In the genomic region with DNA sequence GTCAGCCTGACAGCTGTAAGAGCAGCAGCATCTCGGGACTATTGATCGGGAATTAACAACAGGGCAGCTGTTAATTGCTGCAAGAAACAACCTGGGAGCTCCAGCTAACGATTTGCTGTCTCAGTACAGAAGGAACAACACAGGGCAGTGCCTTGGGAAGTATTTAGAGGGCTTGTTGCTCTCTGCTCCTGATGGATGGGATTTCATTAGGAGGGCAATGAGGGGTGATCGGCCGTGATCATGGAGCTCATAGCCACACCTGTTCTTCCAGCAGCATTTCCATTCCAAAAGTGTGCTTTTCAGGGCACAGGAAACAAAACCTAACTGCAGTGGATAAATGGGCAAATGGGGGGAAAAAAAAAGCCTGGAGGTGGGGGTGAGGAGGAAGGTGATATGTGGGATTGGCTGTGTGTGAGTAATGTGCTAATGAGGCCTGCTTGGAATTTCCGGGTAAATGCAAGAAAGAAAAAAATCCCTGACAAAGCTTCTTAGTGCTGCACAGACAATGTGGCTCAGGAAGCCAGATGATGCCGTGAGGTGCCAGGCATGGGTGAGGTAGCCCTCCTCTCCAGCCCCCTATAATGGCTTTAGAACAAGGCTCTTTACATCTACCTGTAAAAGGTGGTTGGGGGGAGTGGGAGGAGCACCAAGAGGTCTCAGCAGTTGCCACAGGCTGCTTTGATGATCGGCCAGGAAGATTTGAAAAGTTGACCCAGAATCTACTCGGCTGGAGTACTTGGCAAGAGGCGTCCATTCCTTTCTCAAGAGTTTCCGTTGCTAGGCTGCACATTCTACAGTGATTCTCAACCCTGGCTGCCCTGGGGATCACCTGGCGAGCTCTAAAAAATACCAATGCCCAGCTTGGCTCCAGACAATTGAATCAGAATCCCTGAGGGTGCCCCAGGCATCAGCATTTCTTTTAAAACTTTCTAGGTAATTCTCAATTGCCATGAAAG, we compare ENCODE assay signal across 8 cellular contexts.
A peak's percentile ranks its signal among the peaks of the same experiment; 100 is the strongest.
DNase-seq lines count a peak whose midpoint lies in the region; ATAC-seq, FAIRE-seq and TF ChIP-seq lines count a peak whose summit lies in the region.

No MANE protein-coding gene starts in this region.

- 76 to 80% methylated on average over 12 of the region's 12 CpGs for WGBS in sigmoid colon, 2 donors

- peaks cover 0 to 20% (median 16%) of the 10 kb centered on the region in 4 donors for H3K4me1 ChIP-seq in sigmoid colon

- H3K27me3 ChIP-seq in sigmoid colon (no peaks in the 10 kb centered on the region), brain microvascular endothelial cell (replicated peaks) (no peaks in the 10 kb centered on the region)

- peak; percentile 71 for DNase-seq in HCEC 1CT
- peak; percentile 70 for DNase-seq in astrocyte of the cerebellum (ENCODE audit: low read depth)
- peak; percentile 36 for DNase-seq in iPS DF 4.7 (ENCODE audit: extremely low read depth, low spot score)
- peak; percentile 74 for DNase-seq in sigmoid colon
- DNase-seq in brain microvascular endothelial cell: no peak
- DNase-seq in NCI-H345 (lab: John Stamatoyannopoulos, UW): no peak
- DNase-seq in RCC 7860 (ENCODE audit: low spot score): no peak

- intact Hi-C loops in sigmoid colon (cut with DNase I): no loop called here

- TF ChIP-seq EP300 in sigmoid colon (IDR thresholded peaks at IDR 0.05): no peak

- in situ Hi-C loops in astrocyte of the cerebellum (cut with HindIII; ENCODE audit: low sequenced_read_pairs): loop anchor here (5.0 kb wide), 1 partner anchor 67 kb away; no protein-coding TSS in a partner anchor
- in situ Hi-C loops in brain microvascular endothelial cell (cut with HindIII; ENCODE audit: low pct_ligation_motif_present, low sequenced_read_pairs): no loop called here

- H3K27ac ChIP-seq in sigmoid colon (peak overlapping the region in 3 of 4 donors; percentile 38 to 71 (median 67)), brain microvascular endothelial cell (no peak overlapping the region)

- FAIRE-seq in RCC 7860 (lab: Jason Lieb, UNC): no peak

- no peak for TF ChIP-seq POLR2A in sigmoid colon (IDR thresholded peaks at IDR 0.05)

- H3K9me3 ChIP-seq in sigmoid colon: peaks cover 0 to 4% (median 0%) of the 10 kb centered on the region in 4 donors

- no peak for TF ChIP-seq CTCF in astrocyte of the cerebellum (IDR thresholded peaks at IDR 0.05; ENCODE audit: low read depth, low read length, missing control alignments)
- no peak for TF ChIP-seq CTCF in sigmoid colon (IDR thresholded peaks at IDR 0.05)
- no peak for TF ChIP-seq CTCF in brain microvascular endothelial cell (IDR thresholded peaks at IDR 0.05; ENCODE audit: low read depth, low read length, missing control alignments)

- no peaks in the 10 kb centered on the region for H3K36me3 ChIP-seq in sigmoid colon
- H3K36me3 ChIP-seq in brain microvascular endothelial cell (replicated peaks): no peaks in the 10 kb centered on the region

- H3K4me3 ChIP-seq in astrocyte of the cerebellum (ENCODE audit: low read depth, low read length) (no peak overlapping the region), sigmoid colon (no peak overlapping the region), brain microvascular endothelial cell (ENCODE audit: low read depth, low read length) (no peak overlapping the region)

- no peak for ATAC-seq in GM21381 (IDR thresholded peaks at IDR 0.05; ENCODE audit: unreplicated experiment)

Comparison
In these comparisons a context has a peak if more than half of its experiments do, and no peak if none do; other contexts are left out.
1. DNase-seq: peak in HCEC 1CT (single experiment), astrocyte of the cerebellum (single experiment), iPS DF 4.7 (single experiment) and sigmoid colon (single experiment); none in brain microvascular endothelial cell (single experiment), NCI-H345 (single experiment) and RCC 7860 (single experiment).